In the genomic region with DNA sequence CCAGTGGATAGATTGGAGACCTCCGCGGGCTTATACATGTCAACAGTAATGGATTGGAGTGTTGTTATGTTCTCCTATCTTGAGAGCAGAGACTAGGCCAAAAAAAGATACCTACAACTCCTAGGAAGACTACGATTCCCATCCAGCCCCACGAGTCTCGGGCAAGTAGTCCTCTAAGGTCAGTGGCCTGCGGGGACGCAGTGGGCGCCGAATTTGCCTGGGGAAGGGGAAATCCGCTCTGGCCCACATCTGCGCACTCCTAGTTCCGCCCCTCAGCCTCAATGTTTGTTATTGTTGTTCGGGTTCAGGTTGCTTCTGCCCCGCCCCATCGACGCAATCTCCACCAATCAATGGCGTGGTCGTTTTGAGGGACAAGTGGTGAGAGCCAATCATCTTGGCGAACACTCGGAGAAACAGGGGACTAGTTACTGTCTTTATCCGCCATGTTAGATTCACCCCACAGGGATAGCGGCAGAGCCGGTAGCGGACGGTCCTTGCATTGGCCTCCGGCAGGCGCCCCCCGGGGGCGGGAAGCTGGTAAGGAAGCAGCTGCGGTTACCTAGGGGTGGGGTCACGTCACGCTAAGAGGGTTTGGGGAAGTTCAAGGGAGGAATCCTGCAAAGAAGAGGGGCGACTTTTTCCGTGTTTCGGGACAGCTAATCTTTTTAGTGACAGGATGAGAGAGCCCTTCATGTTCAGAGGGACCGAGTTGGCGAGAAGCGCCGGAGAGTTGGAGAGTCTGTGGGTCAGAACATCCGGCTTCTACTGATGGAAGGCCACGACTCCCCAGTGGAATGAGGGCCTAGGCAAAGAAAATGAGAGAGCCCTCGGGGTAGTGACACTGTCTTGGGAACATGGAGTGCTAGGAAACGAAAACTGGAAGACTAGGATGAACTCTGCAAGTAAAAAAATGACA, we compare ENCODE assay signal across 8 cellular contexts. TPM values are rescaled to one million over a fixed set of nuclear protein-coding genes. Genes with fewer than 3 reads are reported as not detected.
A peak's percentile ranks its signal among the peaks of the same experiment; 100 is the strongest.
DNase-seq lines count a peak whose midpoint lies in the region; ATAC-seq and TF ChIP-seq lines count a peak whose summit lies in the region.

A gene with protein sequence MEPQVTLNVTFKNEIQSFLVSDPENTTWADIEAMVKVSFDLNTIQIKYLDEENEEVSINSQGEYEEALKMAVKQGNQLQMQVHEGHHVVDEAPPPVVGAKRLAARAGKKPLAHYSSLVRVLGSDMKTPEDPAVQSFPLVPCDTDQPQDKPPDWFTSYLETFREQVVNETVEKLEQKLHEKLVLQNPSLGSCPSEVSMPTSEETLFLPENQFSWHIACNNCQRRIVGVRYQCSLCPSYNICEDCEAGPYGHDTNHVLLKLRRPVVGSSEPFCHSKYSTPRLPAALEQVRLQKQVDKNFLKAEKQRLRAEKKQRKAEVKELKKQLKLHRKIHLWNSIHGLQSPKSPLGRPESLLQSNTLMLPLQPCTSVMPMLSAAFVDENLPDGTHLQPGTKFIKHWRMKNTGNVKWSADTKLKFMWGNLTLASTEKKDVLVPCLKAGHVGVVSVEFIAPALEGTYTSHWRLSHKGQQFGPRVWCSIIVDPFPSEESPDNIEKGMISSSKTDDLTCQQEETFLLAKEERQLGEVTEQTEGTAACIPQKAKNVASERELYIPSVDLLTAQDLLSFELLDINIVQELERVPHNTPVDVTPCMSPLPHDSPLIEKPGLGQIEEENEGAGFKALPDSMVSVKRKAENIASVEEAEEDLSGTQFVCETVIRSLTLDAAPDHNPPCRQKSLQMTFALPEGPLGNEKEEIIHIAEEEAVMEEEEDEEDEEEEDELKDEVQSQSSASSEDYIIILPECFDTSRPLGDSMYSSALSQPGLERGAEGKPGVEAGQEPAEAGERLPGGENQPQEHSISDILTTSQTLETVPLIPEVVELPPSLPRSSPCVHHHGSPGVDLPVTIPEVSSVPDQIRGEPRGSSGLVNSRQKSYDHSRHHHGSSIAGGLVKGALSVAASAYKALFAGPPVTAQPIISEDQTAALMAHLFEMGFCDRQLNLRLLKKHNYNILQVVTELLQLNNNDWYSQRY (plus strand): TSS at position 449 of the 916 bp plus-strand sequence. CDS start 4,586 bp downstream, outside the sequence.

- peak within 1 kb of the TSS; percentile 97 for H3K27ac ChIP-seq in DOHH2 (ENCODE audit: low read depth, low read length)
- peak within 1 kb of the TSS; percentile 86 for H3K27ac ChIP-seq in KMS-11
- peak within 1 kb of the TSS; percentile 90 for H3K27ac ChIP-seq in Panc1 (ENCODE audit: low read length)
- peak within 1 kb of the TSS; percentile 94 to 100 (median 98) for H3K27ac ChIP-seq in esophagus squamous epithelium
- H3K27ac ChIP-seq in muscle layer of duodenum (ENCODE audit: low read length) = peak within 1 kb of the TSS; percentile 99

- peak within 1 kb of the TSS; percentile 85 for H3K9ac ChIP-seq in KMS-11

- no peaks in the 10 kb centered on the region for H3K9me2 ChIP-seq in DOHH2 (replicated peaks; ENCODE audit: control insufficient read depth, low read length)

- H4K20me1 ChIP-seq in DOHH2 (ENCODE audit: control insufficient read depth, insufficient read depth, low read depth, low read length) (no peaks in the 10 kb centered on the region), KMS-11 (ENCODE audit: insufficient read depth) (no peaks in the 10 kb centered on the region)

- DNase-seq in Panc1 (ENCODE audit: low read depth, low spot score) (peak; percentile 89), esophagus squamous epithelium (lab: John Stamatoyannopoulos, UW) (peak; percentile 83)
- DNase-seq in activated T-cell treated with anti-CD3 and anti-CD28 coated beads, Interleukin-2, amount 50 U/mL, for 4 hours = peak; percentile 88
- DNase-seq in stimulated activated CD8-positive, alpha-beta memory T cell treated with anti-CD3 and anti-CD28 coated beads, Interleukin-7, amount 100 ng/mL, for 4 hours (ENCODE audit: low read depth in 2 of 2) = peak; percentile 87 to 97

- CTCF ChIA-PET in Panc1 (lab: Charles Lee) = interaction anchor here (0.6 kb wide), 1 partner anchor 41 kb away, joined by 3 read pairs; the partner anchor contains the start of gene TMEM106A

- H3K36me3 Mint-ChIP-seq in activated T-cell treated with anti-CD3 and anti-CD28 coated beads, Interleukin-2, amount 50 U/mL, for 4 hours (ENCODE audit: insufficient read depth) = peaks cover 11% of the 10 kb centered on the region

- H3K4me2 ChIP-seq in DOHH2 (ENCODE audit: low read length) (peak within 1 kb of the TSS; percentile 98), KMS-11 (peak within 1 kb of the TSS; percentile 88)

- POLR2A ChIA-PET in Panc1 (lab: Charles Lee) = interaction anchor here (0.7 to 1.5 kb wide), 3 partner anchors 29 to 72 kb away, joined by 3 to 7 read pairs (median 3); partner anchors contain the start of gene BRCA1

- 0% methylated on average over 24 to 26 of the region's 43 CpGs for WGBS in esophagus squamous epithelium, 2 donors

- H3K9me3 ChIP-seq in DOHH2 (ENCODE audit: control insufficient read depth, insufficient read depth, low read length) = no peaks in the 10 kb centered on the region
- H3K9me3 ChIP-seq in Panc1 (ENCODE audit: control insufficient read depth, insufficient read depth, low read depth, low read length) = no peaks in the 10 kb centered on the region
- H3K9me3 ChIP-seq in esophagus squamous epithelium = no peaks in the 10 kb centered on the region
- no peaks in the 10 kb centered on the region for H3K9me3 ChIP-seq in muscle layer of duodenum (ENCODE audit: control insufficient read depth in 1 of 2, low read length in 2 of 2)

- ATAC-seq in GM21786 (IDR thresholded peaks at IDR 0.05; ENCODE audit: unreplicated experiment) (peak; percentile 71), Panc1 (peak; percentile 85)
- peak; percentile 79 to 83 for ATAC-seq in activated T-cell treated with anti-CD3 and anti-CD28 coated beads, Interleukin-2, amount 50 U/mL, for 4 hours

- no TSS peak for BruUV-seq in Panc1 (replicated peaks; lab: Mats Ljungman, UMichigan)

- peak; percentile 43 for TF ChIP-seq CTCF in DOHH2 (IDR thresholded peaks at IDR 0.05; ENCODE audit: low read depth, low read length, poor library complexity, severe bottlenecking)
- TF ChIP-seq CTCF in KMS-11 (conservative IDR thresholded peaks at IDR 0.05; ENCODE audit: low read depth, low read length) = no peak; the same call in 1 of the 2 replicates
- TF ChIP-seq CTCF in Panc1 (IDR thresholded peaks at IDR 0.05) = no peak
- TF ChIP-seq CTCF in esophagus squamous epithelium (IDR thresholded peaks at IDR 0.05) = peak in 2 of 6 experiments; percentile 14 to 33

- H3K4me3 ChIP-seq in DOHH2 (ENCODE audit: low read length) (peak within 1 kb of the TSS; percentile 87), KMS-11 (IDR thresholded peaks at IDR 0.05; ENCODE audit: insufficient read depth, low read depth, low read length) (no peak within 1 kb of the TSS), Panc1 (ENCODE audit: low read depth in 2 of 2, low read length in 2 of 2) (peak within 1 kb of the TSS; percentile 86 to 92), esophagus squamous epithelium (peak within 1 kb of the TSS; percentile 61 to 97 (median 82)), muscle layer of duodenum (ENCODE audit: low read depth in 1 of 2, low read length in 2 of 2) (peak within 1 kb of the TSS; percentile 84 to 85)

- no peak within 1 kb of the TSS for H3K4me3 Mint-ChIP-seq in activated T-cell treated with anti-CD3 and anti-CD28 coated beads, Interleukin-2, amount 50 U/mL, for 4 hours

- H3K27me3 ChIP-seq in DOHH2 (ENCODE audit: control insufficient read depth, low read length) (no peaks in the 10 kb centered on the region), KMS-11 (ENCODE audit: insufficient read depth, low read depth) (no peaks in the 10 kb centered on the region), Panc1 (ENCODE audit: control insufficient read depth, insufficient read depth, low read length) (no peaks in the 10 kb centered on the region), esophagus squamous epithelium (no peaks in the 10 kb centered on the region), muscle layer of duodenum (ENCODE audit: low read depth, low read length) (no peaks in the 10 kb centered on the region)

- H3K27me3 Mint-ChIP-seq in activated T-cell treated with anti-CD3 and anti-CD28 coated beads, Interleukin-2, amount 50 U/mL, for 4 hours (ENCODE audit: low read depth) = no peaks in the 10 kb centered on the region

- peak in 3 of 4 donors; percentile 70 to 92 (median 81) for TF ChIP-seq POLR2A in esophagus squamous epithelium (IDR thresholded peaks at IDR 0.05)

- H3K36me3 ChIP-seq in DOHH2 (ENCODE audit: control insufficient read depth, low read length) (peaks cover 10% of the 10 kb centered on the region), KMS-11 (ENCODE audit: insufficient read depth) (no peaks in the 10 kb centered on the region), Panc1 (ENCODE audit: control insufficient read depth, insufficient read depth, low read length) (no peaks in the 10 kb centered on the region; the same call in 1 of the 2 replicates), esophagus squamous epithelium (peaks cover 0 to 13% (median 0%) of the 10 kb centered on the region in 3 donors), muscle layer of duodenum (ENCODE audit: control insufficient read depth in 1 of 2, insufficient read depth in 2 of 2, low read length in 2 of 2) (peaks cover 7 to 19% of the 10 kb centered on the region in 2 donors)

- intact Hi-C loops in Panc1 (cut with micrococcal nuclease; ENCODE audit: unreplicated experiment) = no loop called here
- intact Hi-C loops in esophagus squamous epithelium (cut with DNase I) = loop anchor here (5.0 kb wide), 1 partner anchor 44 kb away; the partner anchor contains the start of gene BRCA1

- peaks cover 41% of the 10 kb centered on the region for H3K79me2 ChIP-seq in DOHH2 (ENCODE audit: control insufficient read depth, low read length)
- H3K79me2 ChIP-seq in KMS-11 (ENCODE audit: insufficient read depth, low read depth) = peaks cover 47% of the 10 kb centered on the region

- peaks cover 18% of the 10 kb centered on the region for H3F3A ChIP-seq in DOHH2 (ENCODE audit: control insufficient read depth, insufficient read depth)

- peaks cover 28% of the 10 kb centered on the region for H3K4me1 Mint-ChIP-seq in activated T-cell treated with anti-CD3 and anti-CD28 coated beads, Interleukin-2, amount 50 U/mL, for 4 hours (ENCODE audit: low read depth)

- in situ Hi-C loops in Panc1 (cut with HindIII; ENCODE audit: low pct_unique_long_range_greater_than_20kb, low sequenced_read_pairs) = no loop called here

- peak within 1 kb of the TSS; percentile 68 for H2AFZ ChIP-seq in KMS-11 (ENCODE audit: low read depth)

- H3K4me1 ChIP-seq in DOHH2 (ENCODE audit: control insufficient read depth, low read length) (peaks cover 28% of the 10 kb centered on the region), KMS-11 (ENCODE audit: low read depth, poor library complexity, severe bottlenecking) (peaks cover 40% of the 10 kb centered on the region), Panc1 (ENCODE audit: control insufficient read depth, insufficient read depth, low read length) (peaks cover 11% of the 10 kb centered on the region), esophagus squamous epithelium (peaks cover 25 to 62% (median 51%) of the 10 kb centered on the region in 3 donors), muscle layer of duodenum (ENCODE audit: control insufficient read depth in 1 of 2, insufficient read depth in 2 of 2, low read length in 2 of 2) (peaks cover 11 to 39% of the 10 kb centered on the region in 2 donors)

- no peaks in the 10 kb centered on the region for H3K9me3 Mint-ChIP-seq in activated T-cell treated with anti-CD3 and anti-CD28 coated beads, Interleukin-2, amount 50 U/mL, for 4 hours

RNA-seq across cellular contexts. Expression of the gene that starts here (rescaled TPM):
- 36.6 TPM for total RNA-seq in Panc1 (2021; ENCODE audit: unreplicated experiment)
- polyA plus RNA-seq in Panc1 (2012; ENCODE audit: insufficient read length) = 29.5 TPM
- 10 to 100 TPM; 26.8 to 31.9 (median 28.0) TPM for total RNA-seq in activated T-cell treated with anti-CD3 and anti-CD28 coated beads, Interleukin-2, amount 50 U/mL, for 4 hours
- 10 to 100 TPM; 30.6 to 61.6 (median 42.0) TPM for total RNA-seq in esophagus squamous epithelium
